In genomic region chr11:14414470-14415461, GRCh38 we compare ENCODE assay signal across 8 cellular contexts. TPM values are rescaled to one million over a fixed set of nuclear protein-coding genes. Genes with fewer than 3 reads are reported as not detected.
A peak's percentile ranks its signal among the peaks of the same experiment; 100 is the strongest.
DNase-seq lines count a peak whose midpoint lies in the region; ATAC-seq, FAIRE-seq and TF ChIP-seq lines count a peak whose summit lies in the region.

No MANE protein-coding gene starts in this region.

- H3K9me3 ChIP-seq in right lobe of liver, result no peaks in the 10 kb centered on the region
- no peaks in the 10 kb centered on the region for H3K9me3 ChIP-seq in colonic mucosa

- peak overlapping the region; percentile 55 for H3K4me3 Mint-ChIP-seq in activated CD8-positive, alpha-beta memory T cell treated with anti-CD3 and anti-CD28 coated beads, Interleukin-2, amount 10 ng/mL, durations not matched to agents 7 days and 5 days

- no peak overlapping the region for H3K9ac ChIP-seq in colonic mucosa (ENCODE audit: low read depth in 2 of 2, low read length in 2 of 2)

- H3K4me3 ChIP-seq in right lobe of liver (no peak overlapping the region), colonic mucosa (no peak overlapping the region)

- H3K36me3 ChIP-seq in right lobe of liver (no peaks in the 10 kb centered on the region), colonic mucosa (no peaks in the 10 kb centered on the region)

- TF ChIP-seq POLR2A in right lobe of liver (IDR thresholded peaks at IDR 0.05), result no peak

- H3K9me3 Mint-ChIP-seq in activated CD8-positive, alpha-beta memory T cell treated with anti-CD3 and anti-CD28 coated beads, Interleukin-2, amount 10 ng/mL, durations not matched to agents 7 days and 5 days (ENCODE audit: low read depth), result no peaks in the 10 kb centered on the region

- H3K27ac ChIP-seq in right lobe of liver (no peak overlapping the region), colonic mucosa (no peak overlapping the region)

- TF ChIP-seq CTCF in right lobe of liver (IDR thresholded peaks at IDR 0.05), result no peak
- no peak for TF ChIP-seq CTCF in colonic mucosa (IDR thresholded peaks at IDR 0.05)

- FAIRE-seq in urothelium cell line (lab: Jason Lieb, UNC), result peak; percentile 77

- 54% methylated on average over 4 of the region's 7 CpGs for WGBS in right lobe of liver (ENCODE audit: insufficient coverage, low coverage, low lambda C conversion rate, missing lambda C conversion rate)

- H3K27ac Mint-ChIP-seq in activated CD8-positive, alpha-beta memory T cell treated with anti-CD3 and anti-CD28 coated beads, Interleukin-2, amount 10 ng/mL, durations not matched to agents 7 days and 5 days, result peak overlapping the region; percentile 91

- intact Hi-C loops in right lobe of liver (cut with DNase I) (loop anchor here in 1 of 2 donors (10.0 kb wide), 1 partner anchor 110 kb away; no protein-coding TSS in a partner anchor), colonic mucosa (cut with DNase I) (no loop called here)

- no peaks in the 10 kb centered on the region for H3K27me3 Mint-ChIP-seq in activated CD8-positive, alpha-beta memory T cell treated with anti-CD3 and anti-CD28 coated beads, Interleukin-2, amount 10 ng/mL, durations not matched to agents 7 days and 5 days

- no peaks in the 10 kb centered on the region for H3K4me1 ChIP-seq in right lobe of liver
- H3K4me1 ChIP-seq in colonic mucosa, result no peaks in the 10 kb centered on the region

- H3K4me1 Mint-ChIP-seq in activated CD8-positive, alpha-beta memory T cell treated with anti-CD3 and anti-CD28 coated beads, Interleukin-2, amount 10 ng/mL, durations not matched to agents 7 days and 5 days, result peaks cover 70% of the 10 kb centered on the region

- ATAC-seq in GM19043 (IDR thresholded peaks at IDR 0.05; ENCODE audit: low read depth, unreplicated experiment) (peak; percentile 73), HG03520 (IDR thresholded peaks at IDR 0.05; ENCODE audit: unreplicated experiment) (peak; percentile 69), right lobe of liver (peak in 3 of 4 donors; percentile 13 to 25 (median 23))
- ATAC-seq in activated CD8-positive, alpha-beta memory T cell treated with anti-CD3 and anti-CD28 coated beads, Interleukin-2, amount 10 ng/mL, durations not matched to agents 7 days and 5 days, result peak; percentile 92

- H3K36me3 Mint-ChIP-seq in activated CD8-positive, alpha-beta memory T cell treated with anti-CD3 and anti-CD28 coated beads, Interleukin-2, amount 10 ng/mL, durations not matched to agents 7 days and 5 days, result peaks cover 7% of the 10 kb centered on the region

- CTCF ChIA-PET in activated CD8-positive, alpha-beta memory T cell treated with anti-CD3 and anti-CD28 coated beads, Interleukin-2, amount 10 ng/mL, durations not matched to agents 7 days and 5 days (lab: Charles Lee), result interaction anchor here (0.8 to 6.1 kb wide), 12 partner anchors 9 to 114 kb away, joined by 3 to 39 read pairs (median 3); no protein-coding TSS in a partner anchor

- H3K27me3 ChIP-seq in right lobe of liver (no peaks in the 10 kb centered on the region), colonic mucosa (no peaks in the 10 kb centered on the region)

- peak; percentile 95 for DNase-seq in activated CD8-positive, alpha-beta memory T cell treated with anti-CD3 and anti-CD28 coated beads, Interleukin-2, amount 10 ng/mL, durations not matched to agents 7 days and 5 days
- DNase-seq in right lobe of liver (no peak), urothelium cell line (ENCODE audit: low spot score) (peak; percentile 62), dedifferentiated amniotic fluid mesenchymal stem cell (ENCODE audit: extremely low spot score) (no peak), colonic mucosa (no peak), NCI-H2107 treated with DMSO at 0.1 percent for 48 hours (lab: John Stamatoyannopoulos, UW; ENCODE audit: unreplicated experiment) (no peak)

RNA-seq across cellular contexts. Expression of gene RRAS2, which starts 55.8 kb away (rescaled TPM):
- total RNA-seq in activated CD8-positive, alpha-beta memory T cell treated with anti-CD3 and anti-CD28 coated beads, Interleukin-2, amount 10 ng/mL, durations not matched to agents 7 days and 5 days, result 10 to 100 TPM; 74.8 to 76.1 TPM
- total RNA-seq in right lobe of liver (10 to 100 TPM; 21.0 to 44.8 (median 31.1) TPM), colonic mucosa (10 to 100 TPM; 26.9 to 44.0 TPM)

Comparison
In these comparisons a context has a peak if more than half of its experiments do, and no peak if none do; other contexts are left out.
1. ATAC-seq: peak in every context shown above with its lines; median percentile 92 in activated CD8-positive, alpha-beta memory T cell treated with anti-CD3 and anti-CD28 coated beads, Interleukin-2, amount 10 ng/mL, durations not matched to agents 7 days and 5 days; 73 in GM19043; 69 in HG03520; 23 in right lobe of liver.
2. DNase-seq: peak in activated CD8-positive, alpha-beta memory T cell treated with anti-CD3 and anti-CD28 coated beads, Interleukin-2, amount 10 ng/mL, durations not matched to agents 7 days and 5 days (single experiment) and urothelium cell line (single experiment); none in right lobe of liver (0 of 3), dedifferentiated amniotic fluid mesenchymal stem cell (single experiment), colonic mucosa (single experiment) and NCI-H2107 treated with DMSO at 0.1 percent for 48 hours (single experiment).